ENCODE assay signal across 3 cellular contexts in the genomic region with DNA sequence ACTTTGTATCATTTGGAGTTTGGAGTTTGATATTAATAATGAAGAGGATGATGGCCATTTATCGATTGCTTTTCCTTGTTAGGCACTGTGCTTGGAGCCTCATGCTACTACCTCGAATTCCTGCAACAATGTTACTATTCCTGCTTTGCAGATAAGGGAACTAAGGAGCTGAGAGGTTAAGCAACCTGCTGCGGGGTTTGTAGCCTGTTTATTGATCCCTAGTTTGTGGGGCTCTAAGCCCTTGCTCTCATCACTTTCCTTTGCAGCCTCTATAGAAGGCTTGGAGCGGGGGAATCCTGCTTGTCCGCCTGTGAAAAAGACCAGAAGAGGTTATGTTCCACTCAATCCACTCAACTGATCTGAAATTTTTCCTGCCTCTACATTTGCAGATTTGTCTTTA.
TF ChIP-seq lines count a peak whose summit lies in the region.

No MANE protein-coding gene starts in this region.

TF ChIP-seq in A549, 52 proteins besides CTCF, POLR2A, EP300 and RAD21:
- TF ChIP-seq FOSB (CRISPR knock-in tag; IDR thresholded peaks at IDR 0.05) (no peak), POLR2AphosphoS2 (conservative IDR thresholded peaks at IDR 0.05; ENCODE audit: low read length) (no peak), ZNF302 (CRISPR knock-in tag; IDR thresholded peaks at IDR 0.05) (no peak), HOXA7 (CRISPR knock-in tag; IDR thresholded peaks at IDR 0.05) (no peak), JUN (IDR thresholded peaks at IDR 0.05) (no peak), HDAC2 (IDR thresholded peaks at IDR 0.05) (no peak), ZFP36 (IDR thresholded peaks at IDR 0.05; ENCODE audit: borderline replicate concordance, partially characterized antibody) (no peak), ZC3H11A (IDR thresholded peaks at IDR 0.05) (no peak), SREBF2 (IDR thresholded peaks at IDR 0.05) (no peak), BHLHE40 (IDR thresholded peaks at IDR 0.05; ENCODE audit: low read depth, low read length) (no peak), SMC3 (IDR thresholded peaks at IDR 0.05) (no peak), FOSL2 (IDR thresholded peaks at IDR 0.05) (no peak), FOSL2 (CRISPR knock-in tag; IDR thresholded peaks at IDR 0.05) (no peak), MYC (IDR thresholded peaks at IDR 0.05; ENCODE audit: borderline replicate concordance, low read length) (no peak), TP53 (CRISPR knock-in tag; IDR thresholded peaks at IDR 0.05) (no peak), RARB (CRISPR knock-in tag; IDR thresholded peaks at IDR 0.05) (no peak), ZSCAN20 (CRISPR knock-in tag; IDR thresholded peaks at IDR 0.05) (no peak)
- TF ChIP-seq, protein P1, sequence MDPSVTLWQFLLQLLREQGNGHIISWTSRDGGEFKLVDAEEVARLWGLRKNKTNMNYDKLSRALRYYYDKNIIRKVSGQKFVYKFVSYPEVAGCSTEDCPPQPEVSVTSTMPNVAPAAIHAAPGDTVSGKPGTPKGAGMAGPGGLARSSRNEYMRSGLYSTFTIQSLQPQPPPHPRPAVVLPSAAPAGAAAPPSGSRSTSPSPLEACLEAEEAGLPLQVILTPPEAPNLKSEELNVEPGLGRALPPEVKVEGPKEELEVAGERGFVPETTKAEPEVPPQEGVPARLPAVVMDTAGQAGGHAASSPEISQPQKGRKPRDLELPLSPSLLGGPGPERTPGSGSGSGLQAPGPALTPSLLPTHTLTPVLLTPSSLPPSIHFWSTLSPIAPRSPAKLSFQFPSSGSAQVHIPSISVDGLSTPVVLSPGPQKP (IDR thresholded peaks at IDR 0.05; ENCODE audit: low read depth, low read length), result no peak
- TF ChIP-seq, protein P2, sequence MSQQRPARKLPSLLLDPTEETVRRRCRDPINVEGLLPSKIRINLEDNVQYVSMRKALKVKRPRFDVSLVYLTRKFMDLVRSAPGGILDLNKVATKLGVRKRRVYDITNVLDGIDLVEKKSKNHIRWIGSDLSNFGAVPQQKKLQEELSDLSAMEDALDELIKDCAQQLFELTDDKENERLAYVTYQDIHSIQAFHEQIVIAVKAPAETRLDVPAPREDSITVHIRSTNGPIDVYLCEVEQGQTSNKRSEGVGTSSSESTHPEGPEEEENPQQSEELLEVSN (IDR thresholded peaks at IDR 0.05; ENCODE audit: borderline replicate concordance, low read depth), result no peak
TF ChIP-seq in A549: peak in this region for 0.

TF ChIP-seq in IMR-90, 13 proteins besides CTCF, POLR2A, EP300 and RAD21:
- TF ChIP-seq FOS (IDR thresholded peaks at IDR 0.05; ENCODE audit: low read depth, low read length) (no peak), CHD1 (IDR thresholded peaks at IDR 0.05; ENCODE audit: low read depth, low read length) (no peak), MAFK (IDR thresholded peaks at IDR 0.05; ENCODE audit: low read depth, low read length) (no peak), RFX5 (IDR thresholded peaks at IDR 0.05; ENCODE audit: low read depth, low read length) (no peak), CEBPB (IDR thresholded peaks at IDR 0.05; ENCODE audit: low read depth, low read length) (no peak), RCOR1 (IDR thresholded peaks at IDR 0.05; ENCODE audit: insufficient replicate concordance, low read length) (no peak), USF2 (IDR thresholded peaks at IDR 0.05; ENCODE audit: low read depth, low read length) (no peak), BHLHE40 (IDR thresholded peaks at IDR 0.05; ENCODE audit: low read depth, low read length) (no peak), SMC3 (IDR thresholded peaks at IDR 0.05; ENCODE audit: low read depth, low read length) (no peak), MXI1 (IDR thresholded peaks at IDR 0.05; ENCODE audit: borderline replicate concordance, low read depth, low read length) (no peak), MAZ (IDR thresholded peaks at IDR 0.05; ENCODE audit: borderline replicate concordance, low read depth, low read length) (no peak), NFE2L2 (IDR thresholded peaks at IDR 0.05; ENCODE audit: low read depth, low read length) (no peak)
- TF ChIP-seq, protein P1 (IDR thresholded peaks at IDR 0.05; ENCODE audit: borderline replicate concordance, low read depth, low read length), result no peak

TF ChIP-seq in HepG2, 621 proteins besides CTCF, POLR2A, EP300 and RAD21:
- TF ChIP-seq CEBPB (IDR thresholded peaks at IDR 0.05; ENCODE audit: borderline replicate concordance, low read depth, low read length) (peak; percentile 23; the same call in 1 of the 2 replicates), CEBPG (CRISPR knock-in tag; IDR thresholded peaks at IDR 0.05) (0 out of 2 replicates have a peak, but pooled peaks have one; percentile 21), KDM1A (CRISPR knock-in tag; IDR thresholded peaks at IDR 0.05) (no peak)
